In the genomic region with DNA sequence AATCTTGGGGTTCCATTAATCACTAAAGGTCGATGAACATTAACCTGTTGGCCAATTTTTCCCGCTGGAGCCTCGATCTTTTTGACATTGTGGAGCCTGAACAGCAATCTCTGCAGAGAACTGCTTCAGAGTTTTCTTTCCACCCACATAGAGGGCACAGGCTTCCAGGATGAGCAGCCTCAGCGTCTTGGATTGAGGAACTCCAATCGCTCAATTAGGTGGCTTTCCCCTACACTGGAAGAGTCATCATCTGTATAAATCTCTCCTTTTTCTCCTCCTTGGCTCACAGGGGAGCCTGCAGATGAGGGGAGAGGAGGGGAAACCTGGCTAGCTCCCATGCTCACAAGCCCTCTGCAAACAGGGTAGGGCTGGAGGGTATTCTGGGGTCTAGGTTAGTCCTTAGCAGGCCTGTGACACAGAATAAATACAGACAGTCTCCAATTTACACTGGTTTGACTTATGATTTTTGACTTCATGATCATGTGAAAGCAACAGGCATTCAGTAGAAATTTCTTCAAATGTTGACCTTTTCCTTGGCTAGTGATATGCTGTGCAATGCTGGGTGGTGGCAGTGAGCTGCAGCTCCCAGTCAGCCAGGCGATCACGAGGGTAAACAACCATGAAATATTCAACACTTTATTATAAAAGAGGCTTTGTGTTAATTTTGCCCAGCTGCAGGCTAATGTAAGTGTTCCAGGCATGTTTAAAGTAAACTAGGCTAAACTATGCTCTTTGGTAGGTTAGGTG, we compare ENCODE assay signal across 18 cellular contexts.
"Had no signal": no experiment of that assay in that cellular context is flagged by ENCODE, and none has a peak within 500 bp of the region (broad histone marks: within the 10 kb centered on the region; RNA-seq: fewer than 3 reads in every experiment).

No MANE protein-coding gene starts in this region.

- H3K9me3 Mint-ChIP-seq: activated CD4-positive, alpha-beta memory T cell treated with anti-CD3 and anti-CD28 coated beads, Interleukin-2, amount 10 ng/mL, durations not matched to agents 7 days and 5 days; activated naive CD8-positive, alpha-beta T cell treated with anti-CD3 and anti-CD28 coated beads, Interleukin-2, amount 10 ng/mL, durations not matched to agents 7 days and 5 days; natural killer cell; stimulated activated naive CD8-positive, alpha-beta T cell treated with anti-CD3 and anti-CD28 coated beads, Interleukin-15, amount 100 ng/mL, for 72 hours had no signal

- H3K36me3 ChIP-seq: ascending aorta, tibial nerve had no signal

- DNase-seq: activated CD4-positive, alpha-beta memory T cell treated with anti-CD3 and anti-CD28 coated beads, Interleukin-2, amount 10 ng/mL, durations not matched to agents 7 days and 5 days; activated CD4-positive, alpha-beta T cell treated with anti-CD3 and anti-CD28 coated beads for 1 hour; activated gamma-delta T cell; activated naive CD8-positive, alpha-beta T cell treated with anti-CD3 and anti-CD28 coated beads, Interleukin-2, amount 10 ng/mL, durations not matched to agents 7 days and 5 days; activated T-cell treated with anti-CD3 and anti-CD28 coated beads, Interleukin-2, amount 50 U/mL, for 48 hours; effector CD8-positive, alpha-beta T cell; left cardiac atrium; natural killer cell; occipital lobe; SJCRH30; stimulated activated CD4-positive, alpha-beta T cell treated with anti-CD3 and anti-CD28 coated beads, Interleukin-15, amount 100 ng/mL, for 24 hours; stimulated activated CD4-positive, alpha-beta T cell treated with anti-CD3 and anti-CD28 coated beads, Interleukin-4, amount 100 ng/mL, for 24 hours; stimulated activated naive CD8-positive, alpha-beta T cell treated with anti-CD3 and anti-CD28 coated beads, Interleukin-15, amount 100 ng/mL, for 72 hours; T-helper 9 cell had no signal

- H3K4me3 Mint-ChIP-seq: activated CD4-positive, alpha-beta memory T cell treated with anti-CD3 and anti-CD28 coated beads, Interleukin-2, amount 10 ng/mL, durations not matched to agents 7 days and 5 days; activated naive CD8-positive, alpha-beta T cell treated with anti-CD3 and anti-CD28 coated beads, Interleukin-2, amount 10 ng/mL, durations not matched to agents 7 days and 5 days; natural killer cell; stimulated activated naive CD8-positive, alpha-beta T cell treated with anti-CD3 and anti-CD28 coated beads, Interleukin-15, amount 100 ng/mL, for 72 hours had no signal

- ATAC-seq: natural killer cell; stimulated activated naive CD8-positive, alpha-beta T cell treated with anti-CD3 and anti-CD28 coated beads, Interleukin-15, amount 100 ng/mL, for 72 hours had no signal

- H3K36me3 Mint-ChIP-seq: activated naive CD8-positive, alpha-beta T cell treated with anti-CD3 and anti-CD28 coated beads, Interleukin-2, amount 10 ng/mL, durations not matched to agents 7 days and 5 days; natural killer cell had no signal

- H3K27ac Mint-ChIP-seq: activated CD4-positive, alpha-beta memory T cell treated with anti-CD3 and anti-CD28 coated beads, Interleukin-2, amount 10 ng/mL, durations not matched to agents 7 days and 5 days; activated naive CD8-positive, alpha-beta T cell treated with anti-CD3 and anti-CD28 coated beads, Interleukin-2, amount 10 ng/mL, durations not matched to agents 7 days and 5 days; natural killer cell; stimulated activated naive CD8-positive, alpha-beta T cell treated with anti-CD3 and anti-CD28 coated beads, Interleukin-15, amount 100 ng/mL, for 72 hours had no signal

- H3K4me1 ChIP-seq: SJCRH30 had no signal

- H3K4me1 Mint-ChIP-seq: activated CD4-positive, alpha-beta memory T cell treated with anti-CD3 and anti-CD28 coated beads, Interleukin-2, amount 10 ng/mL, durations not matched to agents 7 days and 5 days; activated naive CD8-positive, alpha-beta T cell treated with anti-CD3 and anti-CD28 coated beads, Interleukin-2, amount 10 ng/mL, durations not matched to agents 7 days and 5 days; natural killer cell; stimulated activated naive CD8-positive, alpha-beta T cell treated with anti-CD3 and anti-CD28 coated beads, Interleukin-15, amount 100 ng/mL, for 72 hours had no signal

- H3K9me3 ChIP-seq: ascending aorta, SJCRH30, tibial nerve had no signal

- H3K4me3 ChIP-seq: ascending aorta, coronary artery, lung, SJCRH30, tibial nerve had no signal

- H3K27me3 ChIP-seq: ascending aorta, SJCRH30, tibial nerve had no signal

- H3K27ac ChIP-seq: ascending aorta, coronary artery, SJCRH30 had no signal
